ENCODE assay signal across 28 cellular contexts in genomic region chr6:99894815-99895214, GRCh38.
"Had no signal": no experiment of that assay in that cellular context is flagged by ENCODE, and none has a peak within 500 bp of the region (broad histone marks: within the 10 kb centered on the region; RNA-seq: fewer than 3 reads in every experiment).

No MANE protein-coding gene starts in this region.

- ATAC-seq: Panc1, Right ventricle myocardium inferior had no signal

- H3K36me3 ChIP-seq: adrenal gland, breast epithelium had no signal

- H3K4me1 ChIP-seq: adrenal gland, breast epithelium had no signal

- H3K27ac ChIP-seq: adrenal gland, breast epithelium, coronary artery, SK-N-MC, VCaP had no signal

- H3K4me3 ChIP-seq: adrenal gland, breast epithelium, coronary artery, SK-N-MC had no signal

- H3K27me3 ChIP-seq: adrenal gland, breast epithelium had no signal

- DNase-seq: activated CD4-positive, alpha-beta memory T cell treated with anti-CD3 and anti-CD28 coated beads for 36 hours; activated CD4-positive, alpha-beta T cell treated with anti-CD3 and anti-CD28 coated beads, Interleukin-2, amount 10 ng/mL, durations not matched to agents 7 days and 5 days; activated CD4-positive, CD25-positive, alpha-beta regulatory T cell; activated naive CD4-positive, alpha-beta T cell treated with anti-CD3 and anti-CD28 coated beads, Interleukin-2, amount 50 U/mL, for 16 hours; activated naive CD8-positive, alpha-beta T cell treated with anti-CD3 and anti-CD28 coated beads, Interleukin-2, amount 10 ng/mL, durations not matched to agents 7 days and 5 days; activated T-cell treated with anti-CD3 and anti-CD28 coated beads for 4 hours; adrenal gland; anterior cingulate cortex; caudate nucleus; NCI-H1048; NCI-H146; NCI-H187 treated with DMSO at 0.1 percent for 48 hours; NCI-H2081 treated with DMSO at 0.1 percent for 48 hours; NCI-H2171 treated with DMSO at 0.1 percent for 48 hours; NCI-H345; NCI-H510A; NCI-H526 treated with DMSO at 0.1 percent for 48 hours; NCI-H82; NK-92 treated with Interleukin-12 subunit alpha and Interleukin-12 subunit beta, amount 100 ng/mL, for 24 hours; OCI-M1; RPMI8226; T-helper 1 cell had no signal
